30 cellular contexts compared by ENCODE assay signal in the genomic region with DNA sequence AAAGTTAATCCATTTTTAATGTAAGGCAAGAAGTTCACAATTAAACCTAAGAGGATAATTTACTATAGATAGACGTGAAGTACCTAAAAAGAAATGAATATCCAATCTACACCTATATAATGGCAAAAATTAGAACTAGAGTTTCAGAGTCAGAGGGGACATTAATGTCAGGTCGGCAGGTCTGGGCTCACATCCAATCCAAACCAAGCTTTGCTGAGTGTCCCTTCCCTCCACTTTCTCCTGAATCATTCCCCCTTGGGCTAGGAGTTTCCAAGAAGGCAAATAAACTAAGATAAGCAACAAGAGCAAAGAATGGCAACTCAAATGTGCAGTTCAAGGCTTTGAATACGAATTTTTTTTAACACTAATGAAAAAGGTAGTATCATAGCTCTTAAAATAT. TPM values are rescaled to one million over a fixed set of nuclear protein-coding genes. Genes with fewer than 3 reads are reported as not detected.
"Had no signal": no experiment of that assay in that cellular context is flagged by ENCODE, and none has a peak within 500 bp of the region (broad histone marks: within the 10 kb centered on the region; RNA-seq: fewer than 3 reads in every experiment).

No MANE protein-coding gene starts in this region.

- H3K4me3 ChIP-seq: coronary artery, esophagus muscularis mucosa, gastroesophageal sphincter, heart right ventricle had no signal

- H3K4me1 Mint-ChIP-seq: central memory CD8-positive, alpha-beta T cell had no signal

- H3K36me3 Mint-ChIP-seq: activated naive CD4-positive, alpha-beta T cell treated with anti-CD3 and anti-CD28 coated beads, Interleukin-2, amount 10 ng/mL, durations not matched to agents 7 days and 5 days; activated naive CD4-positive, alpha-beta T cell treated with anti-CD3 and anti-CD28 coated beads, Interleukin-2, amount 50 U/mL, for 72 hours had no signal

- H3K4me3 Mint-ChIP-seq: activated CD4-positive, alpha-beta memory T cell treated with anti-CD3 and anti-CD28 coated beads, Interleukin-2, amount 10 ng/mL, durations not matched to agents 7 days and 5 days; activated CD4-positive, alpha-beta T cell treated with anti-CD3 and anti-CD28 coated beads, Interleukin-2, amount 10 ng/mL, durations not matched to agents 7 days and 5 days; activated naive CD4-positive, alpha-beta T cell treated with anti-CD3 and anti-CD28 coated beads, Interleukin-2, amount 10 ng/mL, durations not matched to agents 7 days and 5 days; activated naive CD8-positive, alpha-beta T cell treated with anti-CD3 and anti-CD28 coated beads, Interleukin-2, amount 10 ng/mL, durations not matched to agents 7 days and 5 days; activated T-cell treated with anti-CD3 and anti-CD28 coated beads, Interleukin-2, amount 50 U/mL, for 24 hours; activated T-cell treated with anti-CD3 and anti-CD28 coated beads, Interleukin-2, amount 50 U/mL, for 72 hours; central memory CD8-positive, alpha-beta T cell; dendritic cell treated with granulocyte-macrophage colony-stimulating factor and Interleukin-4, amounts not matched to agents 40 ng/mL and 50 ng/mL, for 4 days; effector memory CD8-positive, alpha-beta T cell had no signal

- H3K27ac Mint-ChIP-seq: activated CD4-positive, alpha-beta memory T cell treated with anti-CD3 and anti-CD28 coated beads, Interleukin-2, amount 10 ng/mL, durations not matched to agents 7 days and 5 days; activated CD4-positive, alpha-beta T cell treated with anti-CD3 and anti-CD28 coated beads, Interleukin-2, amount 10 ng/mL, durations not matched to agents 7 days and 5 days; activated naive CD4-positive, alpha-beta T cell treated with anti-CD3 and anti-CD28 coated beads, Interleukin-2, amount 10 ng/mL, durations not matched to agents 7 days and 5 days; activated naive CD4-positive, alpha-beta T cell treated with anti-CD3 and anti-CD28 coated beads, Interleukin-2, amount 50 U/mL, for 72 hours; activated naive CD8-positive, alpha-beta T cell treated with anti-CD3 and anti-CD28 coated beads, Interleukin-2, amount 10 ng/mL, durations not matched to agents 7 days and 5 days; activated T-cell treated with anti-CD3 and anti-CD28 coated beads, Interleukin-2, amount 50 U/mL, for 24 hours; activated T-cell treated with anti-CD3 and anti-CD28 coated beads, Interleukin-2, amount 50 U/mL, for 72 hours; dendritic cell treated with granulocyte-macrophage colony-stimulating factor and Interleukin-4, amounts not matched to agents 40 ng/mL and 50 ng/mL, for 4 days; effector memory CD8-positive, alpha-beta T cell had no signal

- H3K36me3 ChIP-seq: brain microvascular endothelial cell, esophagus muscularis mucosa, gastroesophageal sphincter, heart right ventricle had no signal

- DNase-seq: activated CD4-positive, alpha-beta memory T cell treated with anti-CD3 and anti-CD28 coated beads, Interleukin-2, amount 10 ng/mL, durations not matched to agents 7 days and 5 days; activated CD4-positive, alpha-beta T cell treated with anti-CD3 and anti-CD28 coated beads for 1 hour; activated CD4-positive, alpha-beta T cell treated with anti-CD3 and anti-CD28 coated beads for 4 hours; activated CD4-positive, alpha-beta T cell treated with anti-CD3 and anti-CD28 coated beads, Interleukin-2, amount 10 ng/mL, durations not matched to agents 7 days and 5 days; activated CD4-positive, alpha-beta T cell treated with anti-CD3 and anti-CD28 coated beads, Interleukin-2, amount 50 U/mL, for 4 hours; activated CD8-positive, alpha-beta memory T cell treated with anti-CD3 and anti-CD28 coated beads, Interleukin-2, amount 50 U/mL, for 48 hours; activated gamma-delta T cell; activated naive CD4-positive, alpha-beta T cell; activated naive CD4-positive, alpha-beta T cell treated with anti-CD3 and anti-CD28 coated beads, Interleukin-2, amount 10 ng/mL, durations not matched to agents 7 days and 5 days; activated naive CD8-positive, alpha-beta T cell treated with anti-CD3 and anti-CD28 coated beads, Interleukin-2, amount 10 ng/mL, durations not matched to agents 7 days and 5 days; activated T-cell treated with anti-CD3 and anti-CD28 coated beads for 4 hours; activated T-cell treated with anti-CD3 and anti-CD28 coated beads, Interleukin-2, amount 50 U/mL, for 24 hours; activated T-cell treated with anti-CD3 and anti-CD28 coated beads, Interleukin-2, amount 50 U/mL, for 72 hours; brain microvascular endothelial cell; effector CD4-positive, alpha-beta T cell; effector memory CD8-positive, alpha-beta T cell; erythroblast; foreskin melanocyte; heart right ventricle; T-helper 2 cell had no signal

- H3K9me3 ChIP-seq: esophagus muscularis mucosa had no signal

- H3K9me3 Mint-ChIP-seq: activated CD4-positive, alpha-beta memory T cell treated with anti-CD3 and anti-CD28 coated beads, Interleukin-2, amount 10 ng/mL, durations not matched to agents 7 days and 5 days; activated CD4-positive, alpha-beta T cell treated with anti-CD3 and anti-CD28 coated beads, Interleukin-2, amount 10 ng/mL, durations not matched to agents 7 days and 5 days; activated naive CD4-positive, alpha-beta T cell treated with anti-CD3 and anti-CD28 coated beads, Interleukin-2, amount 10 ng/mL, durations not matched to agents 7 days and 5 days; activated naive CD4-positive, alpha-beta T cell treated with anti-CD3 and anti-CD28 coated beads, Interleukin-2, amount 50 U/mL, for 72 hours; activated naive CD8-positive, alpha-beta T cell treated with anti-CD3 and anti-CD28 coated beads, Interleukin-2, amount 10 ng/mL, durations not matched to agents 7 days and 5 days; activated T-cell treated with anti-CD3 and anti-CD28 coated beads, Interleukin-2, amount 50 U/mL, for 24 hours; activated T-cell treated with anti-CD3 and anti-CD28 coated beads, Interleukin-2, amount 50 U/mL, for 72 hours; central memory CD8-positive, alpha-beta T cell; dendritic cell treated with granulocyte-macrophage colony-stimulating factor and Interleukin-4, amounts not matched to agents 40 ng/mL and 50 ng/mL, for 4 days; effector memory CD8-positive, alpha-beta T cell had no signal

- FAIRE-seq: astrocyte, bronchial epithelial cell had no signal

- H3K27ac ChIP-seq: brain microvascular endothelial cell, coronary artery, esophagus muscularis mucosa, gastroesophageal sphincter, heart right ventricle had no signal

RNA-seq across cellular contexts. Expression of a gene that starts 2.9 kb away (rescaled TPM):
- total RNA-seq: activated CD4-positive, alpha-beta memory T cell treated with anti-CD3 and anti-CD28 coated beads, Interleukin-2, amount 10 ng/mL, durations not matched to agents 7 days and 5 days; activated CD4-positive, alpha-beta T cell treated with anti-CD3 and anti-CD28 coated beads, Interleukin-2, amount 10 ng/mL, durations not matched to agents 7 days and 5 days; activated naive CD4-positive, alpha-beta T cell treated with anti-CD3 and anti-CD28 coated beads, Interleukin-2, amount 50 U/mL, for 72 hours; activated naive CD8-positive, alpha-beta T cell treated with anti-CD3 and anti-CD28 coated beads, Interleukin-2, amount 10 ng/mL, durations not matched to agents 7 days and 5 days; astrocyte; bronchial epithelial cell; glomerular endothelial cell; T-helper 1 cell treated with Interleukin-12 subunit alpha and Interleukin-12 subunit beta and Interleukin-4 antibody, amounts not matched to agents 30 ng/mL and 1 ng/mL, for 36 hours had no signal
